ENCODE assay signal across 8 cellular contexts in genomic region chr6:28816909-28817807, GRCh38.
DNase-seq lines count a peak whose midpoint lies in the region; ATAC-seq, FAIRE-seq and TF ChIP-seq lines count a peak whose summit lies in the region.

No MANE protein-coding gene starts in this region.

- H3K4me3 ChIP-seq in iPS-18a (ENCODE audit: low read length) (peak overlapping the region; percentile 72), esophagus squamous epithelium (no peak overlapping the region)

- no peaks in the 10 kb centered on the region for H3K36me3 ChIP-seq in iPS-18a (ENCODE audit: control insufficient read depth, low read depth, low read length)
- no peaks in the 10 kb centered on the region for H3K36me3 ChIP-seq in esophagus squamous epithelium

- H3K27me3 ChIP-seq in iPS-18a (ENCODE audit: control insufficient read depth, insufficient read depth, low read length) (peaks cover 89% of the 10 kb centered on the region), esophagus squamous epithelium (peaks cover 16 to 98% (median 39%) of the 10 kb centered on the region in 4 donors)

- H3K27ac ChIP-seq in iPS-18a (ENCODE audit: low read length) (no peak overlapping the region), esophagus squamous epithelium (no peak overlapping the region)

- DNase-seq in GM12891 (ENCODE audit: insufficient read length, low spot score) (peak; percentile 36), HuH-7.5 (ENCODE audit: low spot score) (peak; percentile 57), esophagus squamous epithelium (lab: John Stamatoyannopoulos, UW) (no peak), globus pallidus (ENCODE audit: low spot score) (no peak)

- H3K4me1 ChIP-seq in iPS-18a (ENCODE audit: control insufficient read depth, low read depth, low read length) (peaks cover 37% of the 10 kb centered on the region), esophagus squamous epithelium (peaks cover 0 to 12% (median 0%) of the 10 kb centered on the region in 3 donors)

- TF ChIP-seq POLR2A in GM12891 (IDR thresholded peaks at IDR 0.05; ENCODE audit: low read depth, low read length), result no peak
- TF ChIP-seq POLR2A in esophagus squamous epithelium (IDR thresholded peaks at IDR 0.05), result no peak

- ATAC-seq in HG03457 (IDR thresholded peaks at IDR 0.05; ENCODE audit: unreplicated experiment) (no peak), HG03442 (IDR thresholded peaks at IDR 0.05; ENCODE audit: unreplicated experiment) (no peak)

- intact Hi-C loops in esophagus squamous epithelium (cut with DNase I), result no loop called here

- FAIRE-seq in GM12891 (lab: Jason Lieb, UNC) (peak; percentile 40), TTC549 (lab: Jason Lieb, UNC) (peak; percentile 86)

- no peak overlapping the region for H3K9ac ChIP-seq in iPS-18a (ENCODE audit: low read length)

- TF ChIP-seq CTCF in esophagus squamous epithelium (IDR thresholded peaks at IDR 0.05), result no peak

- 5 to 9% methylated on average over 27 of the region's 27 CpGs for WGBS in esophagus squamous epithelium, 2 donors

- H3K9me3 ChIP-seq in iPS-18a (ENCODE audit: control insufficient read depth, low read depth, low read length) (no peaks in the 10 kb centered on the region), esophagus squamous epithelium (no peaks in the 10 kb centered on the region)

TF ChIP-seq in GM12891, 5 proteins besides CTCF, POLR2A, EP300 and RAD21:
- TF ChIP-seq SPI1 (IDR thresholded peaks at IDR 0.05; ENCODE audit: low read depth, low read length), result no peak

Comparison
In these comparisons a context has a peak if more than half of its experiments do, and no peak if none do; other contexts are left out.
1. DNase-seq: peak in GM12891 (single experiment) and HuH-7.5 (single experiment); none in esophagus squamous epithelium (single experiment) and globus pallidus (single experiment).